In genomic region chr12:11904124-11904523, GRCh38 we compare ENCODE assay signal across 25 cellular contexts.
DNase-seq lines count a peak whose midpoint lies in the region; ATAC-seq and TF ChIP-seq lines count a peak whose summit lies in the region.
"Had no signal": no experiment of that assay in that cellular context is flagged by ENCODE, and none has a peak within 500 bp of the region (broad histone marks: within the 10 kb centered on the region; RNA-seq: fewer than 3 reads in every experiment).

No MANE protein-coding gene starts in this region.

- ATAC-seq in T-helper 17 cell (no peak), esophagus mucosa (peak; percentile 84), HG03159 (IDR thresholded peaks at IDR 0.05; ENCODE audit: unreplicated experiment) (no peak)
- ATAC-seq: GM12878, T-cell had no signal

- no peak for TF ChIP-seq RAD21 in Ishikawa (IDR thresholded peaks at IDR 0.05; ENCODE audit: low read depth)

- H3K27me3 Mint-ChIP-seq in activated CD4-positive, alpha-beta T cell treated with anti-CD3 and anti-CD28 coated beads, Interleukin-2, amount 10 ng/mL, durations not matched to agents 24 days and 14 days = no peaks in the 10 kb centered on the region
- no peaks in the 10 kb centered on the region for H3K27me3 Mint-ChIP-seq in T-helper 17 cell
- H3K27me3 Mint-ChIP-seq: T-cell had no signal

- H3K27ac Mint-ChIP-seq in activated CD4-positive, alpha-beta T cell treated with anti-CD3 and anti-CD28 coated beads, Interleukin-2, amount 10 ng/mL, durations not matched to agents 24 days and 14 days = peak overlapping the region; percentile 97
- peak overlapping the region; percentile 90 for H3K27ac Mint-ChIP-seq in T-helper 17 cell
- H3K27ac Mint-ChIP-seq: CD4-positive, CD25-positive, alpha-beta regulatory T cell; T-cell had no signal

- H3K4me3 Mint-ChIP-seq in activated CD4-positive, alpha-beta T cell treated with anti-CD3 and anti-CD28 coated beads, Interleukin-2, amount 10 ng/mL, durations not matched to agents 24 days and 14 days = no peak overlapping the region
- H3K4me3 Mint-ChIP-seq in T-helper 17 cell = no peak overlapping the region
- H3K4me3 Mint-ChIP-seq: CD4-positive, CD25-positive, alpha-beta regulatory T cell had no signal

- no peak for TF ChIP-seq EP300 in Ishikawa (IDR thresholded peaks at IDR 0.05; ENCODE audit: borderline replicate concordance)

- H3K9me3 Mint-ChIP-seq in activated CD4-positive, alpha-beta T cell treated with anti-CD3 and anti-CD28 coated beads, Interleukin-2, amount 10 ng/mL, durations not matched to agents 24 days and 14 days = peaks cover 3% of the 10 kb centered on the region

- no peaks in the 10 kb centered on the region for H3K9me3 ChIP-seq in T-helper 17 cell (ENCODE audit: control insufficient read depth, low read length, poor library complexity, severe bottlenecking)
- H3K9me3 ChIP-seq: SJSA1 had no signal

- H3K36me3 Mint-ChIP-seq in activated CD4-positive, alpha-beta T cell treated with anti-CD3 and anti-CD28 coated beads, Interleukin-2, amount 10 ng/mL, durations not matched to agents 24 days and 14 days (ENCODE audit: low read depth) = peaks cover 19% of the 10 kb centered on the region
- H3K36me3 Mint-ChIP-seq in T-helper 17 cell (ENCODE audit: low read depth) = no peaks in the 10 kb centered on the region

- intact Hi-C loops in activated CD4-positive, alpha-beta T cell treated with anti-CD3 and anti-CD28 coated beads, Interleukin-2, amount 10 ng/mL, durations not matched to agents 24 days and 14 days (cut with micrococcal nuclease) = loop anchor here (5.0 kb wide), 1 partner anchor 322 kb away; no protein-coding TSS in a partner anchor

- H3K4me1 Mint-ChIP-seq in activated CD4-positive, alpha-beta T cell treated with anti-CD3 and anti-CD28 coated beads, Interleukin-2, amount 10 ng/mL, durations not matched to agents 24 days and 14 days = peaks cover 53% of the 10 kb centered on the region
- peaks cover 22% of the 10 kb centered on the region for H3K4me1 Mint-ChIP-seq in T-helper 17 cell

- DNase-seq in activated CD4-positive, alpha-beta T cell treated with anti-CD3 and anti-CD28 coated beads, Interleukin-2, amount 10 ng/mL, durations not matched to agents 24 days and 14 days = no peak
- DNase-seq in activated CD4-positive, alpha-beta T cell treated with anti-CD3 and anti-CD28 coated beads for 1 hour = no peak
- DNase-seq in T-helper 17 cell (no peak), COR-L47 (lab: John Stamatoyannopoulos, UW) (no peak), SK-N-DZ (ENCODE audit: low spot score) (no peak)
- DNase-seq: CD4-positive, CD25-positive, alpha-beta regulatory T cell; GDM1; GM23248; H7; KBM-7; MG63; NCI-H1105 treated with DMSO at 0.1 percent for 48 hours; NCI-H2081; NCI-H2171 treated with DMSO at 0.1 percent for 48 hours; NCI-H345; NCI-H524 treated with DMSO at 0.1 percent for 48 hours; NCI-H774; Right ventricle myocardium superior; RPMI8226; T-cell had no signal

TF ChIP-seq in Ishikawa, 13 proteins besides CTCF, POLR2A, EP300 and RAD21:
- no peak for TF ChIP-seq NFIC (IDR thresholded peaks at IDR 0.05)
- TF ChIP-seq TCF12 (IDR thresholded peaks at IDR 0.05; ENCODE audit: low read depth) = no peak
- TF ChIP-seq EGR1 (IDR thresholded peaks at IDR 0.05) = no peak
- 0 out of 2 replicates have a peak, but pooled peaks have one; percentile 45 for TF ChIP-seq CEBPB (IDR thresholded peaks at IDR 0.05)
- TF ChIP-seq USF1 (IDR thresholded peaks at IDR 0.05) = no peak
